In the genomic region with DNA sequence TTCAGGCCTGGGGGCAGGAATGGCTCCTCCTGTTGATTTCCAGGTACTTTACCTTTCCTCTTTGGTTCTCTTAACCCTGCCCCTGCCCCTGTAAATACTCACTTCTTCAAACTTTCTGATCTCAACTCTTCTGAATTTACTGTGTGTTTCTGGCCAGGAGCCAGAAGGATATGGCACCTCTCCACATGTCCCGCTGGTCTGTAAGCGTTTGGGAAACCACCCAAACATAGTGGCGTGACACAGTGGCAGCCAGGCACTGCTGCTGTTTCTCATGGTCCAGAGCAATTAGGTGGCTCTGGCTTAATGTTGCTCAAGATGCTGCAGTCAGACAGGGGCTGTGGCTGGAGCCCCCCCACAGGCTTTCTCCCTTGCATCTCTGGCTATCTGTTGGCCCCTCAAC, we compare ENCODE assay signal across 17 cellular contexts.
"Had no signal": no experiment of that assay in that cellular context is flagged by ENCODE, and none has a peak within 500 bp of the region (broad histone marks: within the 10 kb centered on the region; RNA-seq: fewer than 3 reads in every experiment).

No MANE protein-coding gene starts in this region.

- H3K4me1 ChIP-seq: left ventricle myocardium inferior, right atrium auricular region, tibial nerve had no signal

- H3K27ac ChIP-seq: heart right ventricle, left ventricle myocardium inferior, right atrium auricular region, tibial nerve, WERI-Rb-1 had no signal

- H3K36me3 ChIP-seq: heart right ventricle, left ventricle myocardium inferior, right atrium auricular region, tibial nerve, WERI-Rb-1 had no signal

- H3K9me3 ChIP-seq: heart right ventricle, left ventricle myocardium inferior, right atrium auricular region had no signal

- H3K4me3 ChIP-seq: heart right ventricle, left ventricle myocardium inferior, right atrium auricular region, tibial nerve had no signal

- DNase-seq: activated CD4-positive, alpha-beta T cell treated with anti-CD3 and anti-CD28 coated beads for 1 hour; activated gamma-delta T cell; cerebellar nuclear complex; cortex of kidney; effector CD4-positive, alpha-beta T cell; heart right ventricle; immature natural killer cell; kidney glomerular epithelial cell; left ventricle myocardium inferior; mammary epithelial cell; midbrain; stimulated activated CD4-positive, alpha-beta T cell treated with anti-CD3 and anti-CD28 coated beads, Interleukin-2, amount 100 ng/mL, for 24 hours; stimulated activated naive CD4-positive, alpha-beta T cell treated with Interleukin-2 at 50 U/mL for 16 hours; WERI-Rb-1 had no signal

- H3K27me3 ChIP-seq: right atrium auricular region, tibial nerve had no signal

- ATAC-seq: esophagus mucosa, heart right ventricle had no signal
